ENCODE assay signal across 1 cellular context in the genomic region with DNA sequence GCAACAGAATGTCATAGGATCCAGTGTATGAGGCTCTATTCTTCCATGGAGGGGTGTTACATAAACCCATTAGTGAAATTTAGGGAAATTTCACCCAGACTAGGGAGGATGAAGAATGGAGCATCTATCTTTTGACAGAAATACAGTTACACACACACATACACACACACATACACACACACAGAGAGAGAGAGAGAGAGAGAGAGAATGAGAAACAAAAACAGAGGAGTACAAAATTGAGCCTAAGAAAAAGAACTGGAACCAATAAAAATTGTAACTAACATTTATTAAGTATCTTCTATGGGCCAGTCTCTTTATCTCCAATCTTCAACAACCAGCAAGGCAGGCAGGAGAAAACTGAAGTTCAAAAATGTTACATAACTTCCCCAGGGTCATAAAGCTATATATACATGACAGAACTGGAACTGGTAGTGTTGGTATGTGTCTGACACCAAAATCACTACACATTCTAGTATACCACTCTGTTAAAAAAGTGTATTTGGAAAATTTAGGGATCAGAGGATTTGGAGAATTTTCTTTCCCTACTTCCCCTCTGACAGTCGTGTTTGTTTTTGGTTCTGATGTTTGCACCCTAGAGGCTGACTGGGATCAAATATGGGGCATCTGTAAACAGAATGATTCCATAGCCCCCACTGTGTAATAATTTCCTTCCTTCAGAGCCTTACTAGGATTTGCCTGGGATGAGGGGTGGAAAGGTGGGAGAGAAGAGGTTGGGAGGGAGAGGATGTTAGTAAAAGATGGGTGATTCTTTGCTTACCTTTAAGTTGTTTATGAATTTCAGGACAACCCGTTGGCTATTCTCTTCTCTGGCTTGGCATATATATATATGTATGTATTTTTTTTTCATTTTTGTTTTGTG.
TF ChIP-seq lines count a peak whose summit lies in the region.

No MANE protein-coding gene starts in this region.

TF ChIP-seq in HepG2, 621 proteins besides CTCF, POLR2A, EP300 and RAD21 (continued from another document):
- TF ChIP-seq, protein P1, sequence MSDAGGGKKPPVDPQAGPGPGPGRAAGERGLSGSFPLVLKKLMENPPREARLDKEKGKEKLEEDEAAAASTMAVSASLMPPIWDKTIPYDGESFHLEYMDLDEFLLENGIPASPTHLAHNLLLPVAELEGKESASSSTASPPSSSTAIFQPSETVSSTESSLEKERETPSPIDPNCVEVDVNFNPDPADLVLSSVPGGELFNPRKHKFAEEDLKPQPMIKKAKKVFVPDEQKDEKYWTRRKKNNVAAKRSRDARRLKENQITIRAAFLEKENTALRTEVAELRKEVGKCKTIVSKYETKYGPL (CRISPR knock-in tag; IDR thresholded peaks at IDR 0.05): peak; percentile 52; the same call in 1 of the 2 replicates
- TF ChIP-seq ASH2L (IDR thresholded peaks at IDR 0.05; ENCODE audit: insufficient read length, low read depth, low read length) (peak; percentile 3), FOXP1 (IDR thresholded peaks at IDR 0.05) (no peak), FOXP1 (CRISPR knock-in tag; IDR thresholded peaks at IDR 0.05) (0 out of 2 replicates have a peak, but pooled peaks have one; percentile 8), FOXC1 (CRISPR knock-in tag; IDR thresholded peaks at IDR 0.05; ENCODE audit: borderline replicate concordance) (no peak), PHF21A (CRISPR knock-in tag; IDR thresholded peaks at IDR 0.05) (0 out of 2 replicates have a peak, but pooled peaks have one; percentile 22), RELA (CRISPR knock-in tag; IDR thresholded peaks at IDR 0.05) (no peak)
- TF ChIP-seq, protein P2, sequence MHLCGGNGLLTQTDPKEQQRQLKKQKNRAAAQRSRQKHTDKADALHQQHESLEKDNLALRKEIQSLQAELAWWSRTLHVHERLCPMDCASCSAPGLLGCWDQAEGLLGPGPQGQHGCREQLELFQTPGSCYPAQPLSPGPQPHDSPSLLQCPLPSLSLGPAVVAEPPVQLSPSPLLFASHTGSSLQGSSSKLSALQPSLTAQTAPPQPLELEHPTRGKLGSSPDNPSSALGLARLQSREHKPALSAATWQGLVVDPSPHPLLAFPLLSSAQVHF (CRISPR knock-in tag; IDR thresholded peaks at IDR 0.05): no peak
- TF ChIP-seq, protein P3, sequence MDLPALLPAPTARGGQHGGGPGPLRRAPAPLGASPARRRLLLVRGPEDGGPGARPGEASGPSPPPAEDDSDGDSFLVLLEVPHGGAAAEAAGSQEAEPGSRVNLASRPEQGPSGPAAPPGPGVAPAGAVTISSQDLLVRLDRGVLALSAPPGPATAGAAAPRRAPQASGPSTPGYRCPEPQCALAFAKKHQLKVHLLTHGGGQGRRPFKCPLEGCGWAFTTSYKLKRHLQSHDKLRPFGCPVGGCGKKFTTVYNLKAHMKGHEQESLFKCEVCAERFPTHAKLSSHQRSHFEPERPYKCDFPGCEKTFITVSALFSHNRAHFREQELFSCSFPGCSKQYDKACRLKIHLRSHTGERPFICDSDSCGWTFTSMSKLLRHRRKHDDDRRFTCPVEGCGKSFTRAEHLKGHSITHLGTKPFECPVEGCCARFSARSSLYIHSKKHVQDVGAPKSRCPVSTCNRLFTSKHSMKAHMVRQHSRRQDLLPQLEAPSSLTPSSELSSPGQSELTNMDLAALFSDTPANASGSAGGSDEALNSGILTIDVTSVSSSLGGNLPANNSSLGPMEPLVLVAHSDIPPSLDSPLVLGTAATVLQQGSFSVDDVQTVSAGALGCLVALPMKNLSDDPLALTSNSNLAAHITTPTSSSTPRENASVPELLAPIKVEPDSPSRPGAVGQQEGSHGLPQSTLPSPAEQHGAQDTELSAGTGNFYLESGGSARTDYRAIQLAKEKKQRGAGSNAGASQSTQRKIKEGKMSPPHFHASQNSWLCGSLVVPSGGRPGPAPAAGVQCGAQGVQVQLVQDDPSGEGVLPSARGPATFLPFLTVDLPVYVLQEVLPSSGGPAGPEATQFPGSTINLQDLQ (CRISPR knock-in tag; IDR thresholded peaks at IDR 0.05): no peak
